ENCODE assay signal across 26 cellular contexts in the genomic region with DNA sequence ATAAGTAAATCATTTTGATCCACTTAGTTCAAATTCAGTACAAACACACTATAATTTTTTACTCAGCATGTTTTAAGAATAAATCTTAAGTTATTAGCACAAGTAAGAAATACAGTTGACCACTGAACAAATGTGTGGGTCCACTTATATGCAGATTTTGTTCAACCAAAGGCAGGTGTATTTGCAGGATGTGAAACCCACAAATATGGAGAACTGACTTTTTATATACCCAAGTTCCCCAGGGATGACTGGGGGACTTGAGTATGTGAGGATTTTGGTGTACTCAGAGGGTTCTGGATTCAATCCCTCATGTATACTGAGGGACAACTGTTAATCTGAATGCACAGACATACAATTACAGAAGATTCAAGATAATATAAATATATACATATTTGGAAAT.
DNase-seq lines count a peak whose midpoint lies in the region; ATAC-seq lines count a peak whose summit lies in the region.
"Had no signal": no experiment of that assay in that cellular context is flagged by ENCODE, and none has a peak within 500 bp of the region (broad histone marks: within the 10 kb centered on the region; RNA-seq: fewer than 3 reads in every experiment).

No MANE protein-coding gene starts in this region.

- no peak overlapping the region for H3K4me3 Mint-ChIP-seq in stimulated activated naive B cell treated with anti-CD40 and anti-IgM and Interleukin-4, amounts not matched to agents 10 μg/mL and 1 μg/mL and 100 μg/mL, for 72 hours
- no peak overlapping the region for H3K4me3 Mint-ChIP-seq in effector memory CD8-positive, alpha-beta T cell
- H3K4me3 Mint-ChIP-seq: activated T-cell treated with anti-CD3 and anti-CD28 coated beads, Interleukin-2, amount 50 U/mL, for 72 hours; naive thymus-derived CD8-positive, alpha-beta T cell had no signal

- ATAC-seq in GM19452 (IDR thresholded peaks at IDR 0.05; ENCODE audit: unreplicated experiment) (peak; percentile 53), HG02642 (IDR thresholded peaks at IDR 0.05; ENCODE audit: poor library complexity, unreplicated experiment) (peak; percentile 47), HG03342 (IDR thresholded peaks at IDR 0.05; ENCODE audit: unreplicated experiment) (peak; percentile 43)
- peak; percentile 53 for ATAC-seq in stimulated activated naive B cell treated with anti-CD40 and anti-IgM and Interleukin-4, amounts not matched to agents 10 μg/mL and 1 μg/mL and 100 μg/mL, for 72 hours (replicated peaks)
- no peak for ATAC-seq in effector memory CD8-positive, alpha-beta T cell (replicated peaks)
- ATAC-seq: activated T-cell treated with anti-CD3 and anti-CD28 coated beads, Interleukin-2, amount 50 U/mL, for 72 hours; HepG2; left cardiac atrium; naive thymus-derived CD8-positive, alpha-beta T cell; Right ventricle myocardium inferior; SK-N-SH treated with all-trans-retinoic acid at 6 μM for 48 hours had no signal

- peaks cover 9 to 15% of the 10 kb centered on the region in 2 donors for H3K4me1 Mint-ChIP-seq in stimulated activated naive B cell treated with anti-CD40 and anti-IgM and Interleukin-4, amounts not matched to agents 10 μg/mL and 1 μg/mL and 100 μg/mL, for 72 hours
- no peaks in the 10 kb centered on the region for H3K4me1 Mint-ChIP-seq in effector memory CD8-positive, alpha-beta T cell (ENCODE audit: low read depth in 2 of 2)
- H3K4me1 Mint-ChIP-seq: naive thymus-derived CD8-positive, alpha-beta T cell had no signal

- H3K9me3 Mint-ChIP-seq in stimulated activated naive B cell treated with anti-CD40 and anti-IgM and Interleukin-4, amounts not matched to agents 10 μg/mL and 1 μg/mL and 100 μg/mL, for 72 hours: no peaks in the 10 kb centered on the region
- no peaks in the 10 kb centered on the region for H3K9me3 Mint-ChIP-seq in effector memory CD8-positive, alpha-beta T cell
- H3K9me3 Mint-ChIP-seq: activated T-cell treated with anti-CD3 and anti-CD28 coated beads, Interleukin-2, amount 50 U/mL, for 72 hours; naive thymus-derived CD8-positive, alpha-beta T cell had no signal

- H3K36me3 Mint-ChIP-seq in stimulated activated naive B cell treated with anti-CD40 and anti-IgM and Interleukin-4, amounts not matched to agents 10 μg/mL and 1 μg/mL and 100 μg/mL, for 72 hours: peaks cover 20 to 22% of the 10 kb centered on the region in 2 donors
- peaks cover 13% of the 10 kb centered on the region for H3K36me3 Mint-ChIP-seq in effector memory CD8-positive, alpha-beta T cell (ENCODE audit: insufficient read depth)

- H3K27ac Mint-ChIP-seq in stimulated activated naive B cell treated with anti-CD40 and anti-IgM and Interleukin-4, amounts not matched to agents 10 μg/mL and 1 μg/mL and 100 μg/mL, for 72 hours: no peak overlapping the region
- H3K27ac Mint-ChIP-seq in effector memory CD8-positive, alpha-beta T cell: no peak overlapping the region
- H3K27ac Mint-ChIP-seq: activated T-cell treated with anti-CD3 and anti-CD28 coated beads, Interleukin-2, amount 50 U/mL, for 72 hours had no signal

- no peaks in the 10 kb centered on the region for H3K27me3 Mint-ChIP-seq in stimulated activated naive B cell treated with anti-CD40 and anti-IgM and Interleukin-4, amounts not matched to agents 10 μg/mL and 1 μg/mL and 100 μg/mL, for 72 hours
- no peaks in the 10 kb centered on the region for H3K27me3 Mint-ChIP-seq in effector memory CD8-positive, alpha-beta T cell
- H3K27me3 Mint-ChIP-seq: naive thymus-derived CD8-positive, alpha-beta T cell had no signal

- no peak for DNase-seq in stimulated activated naive B cell treated with anti-CD40 and anti-IgM and Interleukin-4, amounts not matched to agents 10 μg/mL and 1 μg/mL and 100 μg/mL, for 72 hours
- no peak for DNase-seq in effector memory CD8-positive, alpha-beta T cell
- DNase-seq in 8988T (no peak), NCI-H2081 (lab: John Stamatoyannopoulos, UW) (no peak)
- DNase-seq: activated CD4-positive, alpha-beta T cell treated with anti-CD3 and anti-CD28 coated beads, Interleukin-2, amount 50 U/mL, for 48 hours; activated CD4-positive, CD25-positive, alpha-beta regulatory T cell treated with anti-CD3 and anti-CD28 coated beads, Interleukin-2, amount 50 U/mL, for 72 hours; activated T-cell treated with anti-CD3 and anti-CD28 coated beads, Interleukin-2, amount 50 U/mL, for 72 hours; COR-L47; GOT3; hypothalamus; left cardiac atrium; naive thymus-derived CD8-positive, alpha-beta T cell; NCI-H1417 treated with DMSO at 0.1 percent for 48 hours; NCI-H2081 treated with DMSO at 0.1 percent for 48 hours; NCI-H345; NCI-H69; occipital lobe; stimulated activated CD4-positive, alpha-beta T cell treated with anti-CD3 and anti-CD28 coated beads, Interleukin-15, amount 100 ng/mL, for 24 hours; stimulated activated CD4-positive, alpha-beta T cell treated with anti-CD3 and anti-CD28 coated beads, Interleukin-4, amount 100 ng/mL, for 4 hours; trophoblast cell had no signal
